ENCODE assay signal across 22 cellular contexts in genomic region chr4:107619731-107620130, GRCh38.
DNase-seq lines count a peak whose midpoint lies in the region; ATAC-seq and TF ChIP-seq lines count a peak whose summit lies in the region.
"Had no signal": no experiment of that assay in that cellular context is flagged by ENCODE, and none has a peak within 500 bp of the region (broad histone marks: within the 10 kb centered on the region; RNA-seq: fewer than 3 reads in every experiment).

No MANE protein-coding gene starts in this region.

- H3K27ac ChIP-seq in HEK293 (ENCODE audit: extremely low read depth, low read depth, low read length) (no peak overlapping the region), SK-N-SH (ENCODE audit: low read depth in 2 of 2, low read length in 1 of 2) (peak overlapping the region; percentile 22 to 74; a peak in 3 of 4 replicates)
- H3K27ac ChIP-seq: body of pancreas, Peyer's patch, vagina, VCaP had no signal

- H4K20me1 ChIP-seq in SK-N-SH (ENCODE audit: insufficient read depth): no peaks in the 10 kb centered on the region

- no peaks in the 10 kb centered on the region for H3K9me2 ChIP-seq in SK-N-SH

- no peaks in the 10 kb centered on the region for H3K27me3 ChIP-seq in SK-N-SH (ENCODE audit: insufficient read depth)
- H3K27me3 ChIP-seq: body of pancreas, Peyer's patch, right atrium auricular region, vagina had no signal

- peaks cover 47% of the 10 kb centered on the region for H3K9me3 Mint-ChIP-seq in mesothelial cell of epicardium

- WGBS in SK-N-SH (ENCODE audit: low lambda C conversion rate): 74% methylated on average over 2 of the region's 2 CpGs

- POLR2A ChIA-PET in HEK293 (lab: Yijun Ruan, JAX): no interaction called here
- POLR2A ChIA-PET in SK-N-SH (lab: Yijun Ruan, JAX): no interaction called here

- peak overlapping the region; percentile 65 for H3K27ac Mint-ChIP-seq in mesothelial cell of epicardium
- H3K27ac Mint-ChIP-seq: activated CD4-positive, alpha-beta T cell treated with anti-CD3 and anti-CD28 coated beads, Interleukin-2, amount 10 ng/mL, durations not matched to agents 7 days and 5 days; activated naive CD8-positive, alpha-beta T cell; activated T-helper 17 cell treated with anti-CD3 and anti-CD28 coated beads, Interleukin-2, amount 50 U/mL, for 72 hours; effector memory CD8-positive, alpha-beta T cell; naive thymus-derived CD8-positive, alpha-beta T cell had no signal

- H3K4me3 Mint-ChIP-seq in mesothelial cell of epicardium: no peak overlapping the region
- H3K4me3 Mint-ChIP-seq: activated CD4-positive, alpha-beta T cell treated with anti-CD3 and anti-CD28 coated beads, Interleukin-2, amount 10 ng/mL, durations not matched to agents 7 days and 5 days; activated naive CD8-positive, alpha-beta T cell; activated T-helper 17 cell treated with anti-CD3 and anti-CD28 coated beads, Interleukin-2, amount 50 U/mL, for 72 hours; effector memory CD8-positive, alpha-beta T cell; naive thymus-derived CD8-positive, alpha-beta T cell had no signal

- no peak for TF ChIP-seq CTCF in HEK293 (tag by site-specific recombination; IDR thresholded peaks at IDR 0.05)
- no peak for TF ChIP-seq CTCF in SK-N-SH (IDR thresholded peaks at IDR 0.05)
- no peak for TF ChIP-seq CTCF in mesothelial cell of epicardium (IDR thresholded peaks at IDR 0.05; ENCODE audit: unreplicated experiment)

- H3K9me3 ChIP-seq in HEK293 (ENCODE audit: control insufficient read depth, insufficient read depth, low read depth, low read length) (no peaks in the 10 kb centered on the region), SK-N-SH (no peaks in the 10 kb centered on the region; the same call in 1 of the 2 replicates)
- H3K9me3 ChIP-seq: body of pancreas, Peyer's patch, vagina had no signal

- DNase-seq in SK-N-SH: no peak
- DNase-seq in mesothelial cell of epicardium (ENCODE audit: low spot score in 2 of 2, unreplicated experiment in 2 of 2): no peak
- no peak for DNase-seq in HPDE6-E6E7 (ENCODE audit: extremely low spot score)
- no peak for DNase-seq in hepatic stellate cell (ENCODE audit: low spot score)
- no peak for DNase-seq in activated naive CD4-positive, alpha-beta T cell treated with Interleukin-2 at 50 U/mL for 16 hours
- DNase-seq: activated CD4-positive, alpha-beta T cell treated with anti-CD3 and anti-CD28 coated beads, Interleukin-2, amount 10 ng/mL, durations not matched to agents 7 days and 5 days; body of pancreas; DMS79 treated with DMSO at 0.1 percent for 48 hours; effector memory CD8-positive, alpha-beta T cell; naive thymus-derived CD8-positive, alpha-beta T cell; NCI-H1105; NCI-H2081 treated with DMSO at 0.1 percent for 48 hours; Peyer's patch had no signal

- no peaks in the 10 kb centered on the region for H3K4me1 ChIP-seq in HEK293 (ENCODE audit: control insufficient read depth, insufficient read depth, low read length)
- peaks cover 0 to 19% of the 10 kb centered on the region in 2 experiments; a peak in 3 of 4 replicates for H3K4me1 ChIP-seq in SK-N-SH (ENCODE audit: control insufficient read depth in 1 of 2, insufficient read depth in 2 of 2, low read depth in 1 of 2, low read length in 1 of 2)
- H3K4me1 ChIP-seq: Peyer's patch, right atrium auricular region had no signal

- ATAC-seq in HG02973 (IDR thresholded peaks at IDR 0.05; ENCODE audit: unreplicated experiment): no peak
- ATAC-seq: activated T-helper 17 cell treated with anti-CD3 and anti-CD28 coated beads, Interleukin-2, amount 50 U/mL, for 72 hours; body of pancreas; effector memory CD8-positive, alpha-beta T cell; esophagus mucosa; HepG2; naive thymus-derived CD8-positive, alpha-beta T cell had no signal

- H3K36me3 ChIP-seq in HEK293 (ENCODE audit: control insufficient read depth in 2 of 2, insufficient read depth in 1 of 2, low read length in 2 of 2) (peaks cover 0 to 3% of the 10 kb centered on the region in 2 experiments; a peak in 1 of 3 replicates), SK-N-SH (replicated peaks in 1 of 2; ENCODE audit: control insufficient read depth in 1 of 2, insufficient read depth in 2 of 2, low read length in 1 of 2) (peaks cover 7 to 20% of the 10 kb centered on the region in 2 experiments)
- H3K36me3 ChIP-seq: Peyer's patch, right atrium auricular region had no signal

- 0 out of 2 replicates have a peak, but pooled peaks cover 4% of the 10 kb centered on the region for H3K79me2 ChIP-seq in SK-N-SH (ENCODE audit: insufficient read depth)

- no peak for TF ChIP-seq EP300 in SK-N-SH (IDR thresholded peaks at IDR 0.05; ENCODE audit: borderline replicate concordance in 1 of 2, low read depth in 1 of 2, low read length in 1 of 2)

- CTCF ChIA-PET in HEK293 (lab: Yijun Ruan, JAX): no interaction called here
- CTCF ChIA-PET in SK-N-SH (lab: Yijun Ruan, JAX): interaction anchor here (0.6 kb wide), 1 partner anchor 1608 kb away, joined by 3 read pairs; no protein-coding TSS in a partner anchor

- no peaks in the 10 kb centered on the region for H3K27me3 Mint-ChIP-seq in mesothelial cell of epicardium (ENCODE audit: low read depth)
- H3K27me3 Mint-ChIP-seq: activated CD4-positive, alpha-beta T cell treated with anti-CD3 and anti-CD28 coated beads, Interleukin-2, amount 10 ng/mL, durations not matched to agents 7 days and 5 days; activated naive CD8-positive, alpha-beta T cell; activated T-helper 17 cell treated with anti-CD3 and anti-CD28 coated beads, Interleukin-2, amount 50 U/mL, for 72 hours; effector memory CD8-positive, alpha-beta T cell; naive thymus-derived CD8-positive, alpha-beta T cell had no signal

- H3K9ac ChIP-seq in SK-N-SH: no peak overlapping the region

- H3K4me2 ChIP-seq in SK-N-SH: no peak overlapping the region; the same call in 1 of the 2 replicates

- H3K4me1 Mint-ChIP-seq in mesothelial cell of epicardium: peaks cover 23% of the 10 kb centered on the region

- H3K36me3 Mint-ChIP-seq in mesothelial cell of epicardium: peaks cover 51% of the 10 kb centered on the region

- H3K4me3 ChIP-seq in HEK293 (ENCODE audit: low read depth, low read length): no peak overlapping the region
- H3K4me3 ChIP-seq in SK-N-SH (ENCODE audit: low read depth in 2 of 2, low read length in 1 of 2): no peak overlapping the region
- H3K4me3 ChIP-seq: body of pancreas, Peyer's patch, right atrium auricular region, vagina had no signal

- peaks cover 3% of the 10 kb centered on the region for H3F3A ChIP-seq in SK-N-SH (replicated peaks; ENCODE audit: insufficient read depth)

- no peak for TF ChIP-seq RAD21 in SK-N-SH (IDR thresholded peaks at IDR 0.05; ENCODE audit: low read length)

- no peak overlapping the region for H2AFZ ChIP-seq in SK-N-SH (ENCODE audit: low read depth)

TF ChIP-seq in HEK293, 187 proteins besides CTCF, POLR2A, EP300 and RAD21:
- TF ChIP-seq SCRT2 (tag by site-specific recombination; IDR thresholded peaks at IDR 0.05): 0 out of 2 replicates have a peak, but pooled peaks have one; percentile 29
- no peak for TF ChIP-seq SP7 (tag by site-specific recombination; IDR thresholded peaks at IDR 0.05)

TF ChIP-seq in SK-N-SH, 30 proteins besides CTCF, POLR2A, EP300 and RAD21:
- TF ChIP-seq PBX3 (IDR thresholded peaks at IDR 0.05) (no peak), RCOR1 (IDR thresholded peaks at IDR 0.05; ENCODE audit: low read length) (no peak), FOXM1 (IDR thresholded peaks at IDR 0.05; ENCODE audit: low read depth) (no peak), SMC3 (IDR thresholded peaks at IDR 0.05; ENCODE audit: low read depth, low read length) (no peak), RFX5 (IDR thresholded peaks at IDR 0.05; ENCODE audit: low read length) (no peak), MXI1 (IDR thresholded peaks at IDR 0.05; ENCODE audit: low read depth, low read length) (no peak), IRF3 (IDR thresholded peaks at IDR 0.05; ENCODE audit: low read depth, low read length) (no peak)
